34 cellular contexts compared by ENCODE assay signal in genomic region chr3:44880284-44880683, GRCh38. TPM values are rescaled to one million over a fixed set of nuclear protein-coding genes. Genes with fewer than 3 reads are reported as not detected.
"Had no signal": no experiment of that assay in that cellular context is flagged by ENCODE, and none has a peak within 500 bp of the region (broad histone marks: within the 10 kb centered on the region; RNA-seq: fewer than 3 reads in every experiment).

No MANE protein-coding gene starts in this region.

- H3K4me3 ChIP-seq: esophagus muscularis mucosa, heart left ventricle, pancreas, prostate gland, smooth muscle cell, upper lobe of left lung, vagina had no signal

- ATAC-seq: activated CD4-positive, alpha-beta T cell treated with anti-CD3 and anti-CD28 coated beads for 36 hours; foreskin keratinocyte; heart left ventricle; left colon; naive thymus-derived CD4-positive, alpha-beta T cell; pancreas; stimulated activated memory B cell treated with anti-CD40 and anti-IgM and Interleukin-4, amounts not matched to agents 10 μg/mL and 1 μg/mL and 100 μg/mL, for 72 hours; stimulated activated naive CD8-positive, alpha-beta T cell treated with anti-CD3 and anti-CD28 coated beads, Interleukin-15, amount 100 ng/mL, for 72 hours had no signal

- H3K27ac Mint-ChIP-seq: activated CD4-positive, alpha-beta T cell treated with anti-CD3 and anti-CD28 coated beads for 36 hours; dendritic cell treated with granulocyte-macrophage colony-stimulating factor and Interleukin-4, amounts not matched to agents 40 ng/mL and 50 ng/mL, for 4 days; endodermal cell; immature natural killer cell; stimulated activated memory B cell treated with anti-CD40 and anti-IgM and Interleukin-4, amounts not matched to agents 10 μg/mL and 1 μg/mL and 100 μg/mL, for 72 hours; stimulated activated naive CD8-positive, alpha-beta T cell treated with anti-CD3 and anti-CD28 coated beads, Interleukin-15, amount 100 ng/mL, for 72 hours had no signal

- DNase-seq: activated CD4-positive, alpha-beta T cell treated with anti-CD3 and anti-CD28 coated beads for 36 hours; activated CD4-positive, alpha-beta T cell treated with anti-CD3 and anti-CD28 coated beads, Interleukin-2, amount 50 U/mL, for 48 hours; activated CD4-positive, CD25-positive, alpha-beta regulatory T cell; activated CD8-positive, alpha-beta memory T cell treated with anti-CD3 and anti-CD28 coated beads for 24 hours; activated gamma-delta T cell; activated naive CD4-positive, alpha-beta T cell treated with anti-CD3 and anti-CD28 coated beads, Interleukin-2, amount 50 U/mL, for 16 hours; amniotic stem cell; caudate nucleus; endodermal cell; foreskin keratinocyte; heart left ventricle; hypothalamus; immature natural killer cell; kidney; left colon; midbrain; naive thymus-derived CD4-positive, alpha-beta T cell; nucleus accumbens; pancreas; retina; stimulated activated CD4-positive, alpha-beta T cell treated with anti-CD3 and anti-CD28 coated beads, Interleukin-1b, Interleukin-23, amount 100 ng/mL, for 48 hours; stimulated activated CD4-positive, alpha-beta T cell treated with anti-CD3 and anti-CD28 coated beads, Interleukin-4, amount 100 ng/mL, for 4 hours; stimulated activated CD8-positive, alpha-beta memory T cell treated with anti-CD3 and anti-CD28 coated beads, Interleukin-4, amount 100 ng/mL, for 48 hours; stimulated activated naive CD8-positive, alpha-beta T cell treated with anti-CD3 and anti-CD28 coated beads, Interleukin-15, amount 100 ng/mL, for 72 hours; substantia nigra; upper lobe of left lung had no signal

- H3K4me1 Mint-ChIP-seq: activated CD4-positive, alpha-beta T cell treated with anti-CD3 and anti-CD28 coated beads for 36 hours; endodermal cell; immature natural killer cell; naive thymus-derived CD4-positive, alpha-beta T cell; stimulated activated memory B cell treated with anti-CD40 and anti-IgM and Interleukin-4, amounts not matched to agents 10 μg/mL and 1 μg/mL and 100 μg/mL, for 72 hours; stimulated activated naive CD8-positive, alpha-beta T cell treated with anti-CD3 and anti-CD28 coated beads, Interleukin-15, amount 100 ng/mL, for 72 hours had no signal

- H3K9me3 ChIP-seq: esophagus muscularis mucosa, heart left ventricle, pancreas, prostate gland, upper lobe of left lung, vagina had no signal

- H3K4me2 ChIP-seq: smooth muscle cell had no signal

- H3K36me3 Mint-ChIP-seq: immature natural killer cell; naive thymus-derived CD4-positive, alpha-beta T cell; stimulated activated memory B cell treated with anti-CD40 and anti-IgM and Interleukin-4, amounts not matched to agents 10 μg/mL and 1 μg/mL and 100 μg/mL, for 72 hours had no signal

- H3K27me3 ChIP-seq: foreskin keratinocyte, pancreas, upper lobe of left lung, vagina had no signal

- H3K27ac ChIP-seq: esophagus muscularis mucosa, foreskin keratinocyte, heart left ventricle, pancreas, prostate gland, upper lobe of left lung, vagina had no signal

- H3K4me3 Mint-ChIP-seq: activated CD4-positive, alpha-beta T cell treated with anti-CD3 and anti-CD28 coated beads for 36 hours; dendritic cell treated with granulocyte-macrophage colony-stimulating factor and Interleukin-4, amounts not matched to agents 40 ng/mL and 50 ng/mL, for 4 days; endodermal cell; immature natural killer cell; naive thymus-derived CD4-positive, alpha-beta T cell; stimulated activated memory B cell treated with anti-CD40 and anti-IgM and Interleukin-4, amounts not matched to agents 10 μg/mL and 1 μg/mL and 100 μg/mL, for 72 hours; stimulated activated naive CD8-positive, alpha-beta T cell treated with anti-CD3 and anti-CD28 coated beads, Interleukin-15, amount 100 ng/mL, for 72 hours had no signal

- H3K4me1 ChIP-seq: heart left ventricle, pancreas, prostate gland, upper lobe of left lung had no signal

- H3K9me3 Mint-ChIP-seq: dendritic cell treated with granulocyte-macrophage colony-stimulating factor and Interleukin-4, amounts not matched to agents 40 ng/mL and 50 ng/mL, for 4 days; immature natural killer cell; naive thymus-derived CD4-positive, alpha-beta T cell; stimulated activated memory B cell treated with anti-CD40 and anti-IgM and Interleukin-4, amounts not matched to agents 10 μg/mL and 1 μg/mL and 100 μg/mL, for 72 hours; stimulated activated naive CD8-positive, alpha-beta T cell treated with anti-CD3 and anti-CD28 coated beads, Interleukin-15, amount 100 ng/mL, for 72 hours had no signal

- H3K36me3 ChIP-seq: esophagus muscularis mucosa, heart left ventricle, pancreas, prostate gland, upper lobe of left lung, vagina had no signal

RNA-seq across cellular contexts. Expression of gene TGM4, which starts 5.9 kb away (rescaled TPM):
- total RNA-seq: activated CD4-positive, alpha-beta T cell treated with anti-CD3 and anti-CD28 coated beads for 36 hours; endodermal cell; esophagus muscularis mucosa; kidney; left colon; liver; naive thymus-derived CD4-positive, alpha-beta T cell; pancreas; smooth muscle cell; upper lobe of left lung; vagina had no signal
- polyA plus RNA-seq: heart left ventricle, liver, neural cell, pancreas, smooth muscle cell had no signal
